9 cellular contexts compared by ENCODE assay signal in the genomic region with DNA sequence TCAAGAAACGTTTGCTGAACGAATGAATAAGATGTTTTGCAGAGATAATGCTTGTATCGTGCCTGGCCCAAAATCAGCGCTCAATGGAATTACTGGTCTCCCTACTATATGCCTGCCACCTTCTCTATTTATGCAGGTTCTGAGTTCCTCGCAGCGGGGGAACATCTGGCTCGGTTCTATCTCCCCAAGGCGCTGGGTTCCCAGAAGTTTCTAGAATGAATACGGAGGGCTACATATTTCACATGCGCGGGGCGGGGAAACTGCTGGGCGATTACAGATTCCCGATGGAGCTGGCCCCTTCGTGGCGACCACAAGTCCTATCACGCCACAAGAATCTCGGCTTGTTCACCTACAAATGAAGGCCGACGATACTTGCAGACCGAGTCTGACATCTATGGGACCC. TPM values are rescaled to one million over a fixed set of nuclear protein-coding genes. Genes with fewer than 3 reads are reported as not detected.
DNase-seq lines count a peak whose midpoint lies in the region; ATAC-seq and TF ChIP-seq lines count a peak whose summit lies in the region.
"Had no signal": no experiment of that assay in that cellular context is flagged by ENCODE, and none has a peak within 500 bp of the region (broad histone marks: within the 10 kb centered on the region; RNA-seq: fewer than 3 reads in every experiment).

No MANE protein-coding gene starts in this region.

- intact Hi-C loops in Caco-2 (cut with micrococcal nuclease; ENCODE audit: unreplicated experiment) (loop anchor here (1.0 to 5.0 kb wide), 4 partner anchors 22 to 237 kb away; partner anchors contain the start of gene AP2M1), Panc1 (cut with micrococcal nuclease; ENCODE audit: unreplicated experiment) (loop anchor here (10.0 kb wide), 2 partner anchors 90 to 240 kb away; no protein-coding TSS in a partner anchor), esophagus squamous epithelium (cut with DNase I) (loop anchor here (10.0 kb wide), 1 partner anchor 120 kb away; the partner anchor contains the start of gene ABCC5)

- H3K4me1 ChIP-seq in Caco-2 (peaks cover 9% of the 10 kb centered on the region; the same call in 1 of the 2 replicates), HAP-1 (peaks cover 16% of the 10 kb centered on the region), Panc1 (ENCODE audit: control insufficient read depth, insufficient read depth, low read length) (peaks cover 12% of the 10 kb centered on the region), esophagus squamous epithelium (peaks cover 9 to 39% (median 16%) of the 10 kb centered on the region in 3 donors)

- H3K36me3 Mint-ChIP-seq in Caco-2 (ENCODE audit: insufficient read depth, unreplicated experiment) (peaks cover 13% of the 10 kb centered on the region), osteocyte (ENCODE audit: unreplicated experiment) (peaks cover 1% of the 10 kb centered on the region)

- in situ Hi-C loops in HAP-1 (cut with MboI; ENCODE audit: low sequenced_read_pairs), result no loop called here
- in situ Hi-C loops in Panc1 (cut with HindIII; ENCODE audit: low pct_unique_long_range_greater_than_20kb, low sequenced_read_pairs), result no loop called here

- peak overlapping the region; percentile 78 for H3K4me3 ChIP-seq in Caco-2 (ENCODE audit: low read depth, low read length)
- peak overlapping the region; percentile 97 for H3K4me3 ChIP-seq in HAP-1
- H3K4me3 ChIP-seq in Panc1 (ENCODE audit: low read depth in 2 of 2, low read length in 2 of 2), result peak overlapping the region; percentile 96 to 100
- peak overlapping the region; percentile 60 to 92 (median 86) for H3K4me3 ChIP-seq in esophagus squamous epithelium

- H3K36me3 ChIP-seq in Caco-2 (ENCODE audit: control insufficient read depth, insufficient read depth, low read length) (no peaks in the 10 kb centered on the region), HAP-1 (replicated peaks) (peaks cover 19% of the 10 kb centered on the region), Panc1 (ENCODE audit: control insufficient read depth, insufficient read depth, low read length) (peaks cover 9% of the 10 kb centered on the region; the same call in 1 of the 2 replicates), esophagus squamous epithelium (peaks cover 0 to 29% (median 0%) of the 10 kb centered on the region in 3 donors)

- H3K4me3 Mint-ChIP-seq in Caco-2 (ENCODE audit: unreplicated experiment) (peak overlapping the region; percentile 98), osteocyte (ENCODE audit: unreplicated experiment) (peak overlapping the region; percentile 94)

- H3K27ac Mint-ChIP-seq in Caco-2 (ENCODE audit: unreplicated experiment), result peak overlapping the region; percentile 93
- peak overlapping the region; percentile 92 for H3K27ac Mint-ChIP-seq in osteocyte (ENCODE audit: unreplicated experiment)

- no peaks in the 10 kb centered on the region for H3K27me3 ChIP-seq in Caco-2 (replicated peaks; ENCODE audit: control insufficient read depth, insufficient read depth, low read length)
- no peaks in the 10 kb centered on the region for H3K27me3 ChIP-seq in HAP-1 (ENCODE audit: low read depth)
- H3K27me3 ChIP-seq in Panc1 (ENCODE audit: control insufficient read depth, insufficient read depth, low read length), result no peaks in the 10 kb centered on the region
- H3K27me3 ChIP-seq in esophagus squamous epithelium, result no peaks in the 10 kb centered on the region

- H3K9me3 ChIP-seq in Caco-2, result no peaks in the 10 kb centered on the region
- H3K9me3 ChIP-seq in HAP-1, result no peaks in the 10 kb centered on the region
- H3K9me3 ChIP-seq in Panc1 (ENCODE audit: control insufficient read depth, insufficient read depth, low read depth, low read length), result no peaks in the 10 kb centered on the region
- no peaks in the 10 kb centered on the region for H3K9me3 ChIP-seq in esophagus squamous epithelium

- H3K27me3 Mint-ChIP-seq in Caco-2 (ENCODE audit: insufficient read depth, unreplicated experiment) (no peaks in the 10 kb centered on the region), osteocyte (ENCODE audit: unreplicated experiment) (no peaks in the 10 kb centered on the region)

- DNase-seq in Caco-2, result no peak
- no peak for DNase-seq in HAP-1 (ENCODE audit: low spot score in 2 of 2)
- DNase-seq in Panc1 (ENCODE audit: low read depth, low spot score), result no peak
- DNase-seq in esophagus squamous epithelium (lab: John Stamatoyannopoulos, UW), result no peak
- DNase-seq in osteocyte (ENCODE audit: extremely low spot score, unreplicated experiment), result no peak
- no peak for DNase-seq in HT-29 (ENCODE audit: low spot score)
- DNase-seq in NCI-H82 treated with DMSO at 0.1 percent for 48 hours (lab: John Stamatoyannopoulos, UW; ENCODE audit: unreplicated experiment), result no peak

- BruUV-seq in Caco-2 (replicated peaks; lab: Mats Ljungman, UMichigan) (TSS peak; percentile 75), Panc1 (replicated peaks; lab: Mats Ljungman, UMichigan) (no TSS peak)

- CTCF ChIA-PET in Caco-2 (lab: Charles Lee), result interaction anchor here (0.7 to 1.3 kb wide), 6 partner anchors 10 to 240 kb away, joined by 3 to 10 read pairs (median 4); partner anchors contain the start of gene AP2M1
- CTCF ChIA-PET in Panc1 (lab: Charles Lee), result interaction anchor here (0.6 to 1.1 kb wide), 2 partner anchors 95 to 103 kb away, joined by 3 read pairs; no protein-coding TSS in a partner anchor

- H3K4me1 Mint-ChIP-seq in Caco-2 (ENCODE audit: low read depth, unreplicated experiment) (peaks cover 7% of the 10 kb centered on the region), osteocyte (ENCODE audit: unreplicated experiment) (peaks cover 20% of the 10 kb centered on the region)

- H3K27ac ChIP-seq in Panc1 (ENCODE audit: low read length), result peak overlapping the region; percentile 98
- peak overlapping the region; percentile 85 to 96 (median 94) for H3K27ac ChIP-seq in esophagus squamous epithelium

- TF ChIP-seq CTCF in Caco-2 (IDR thresholded peaks at IDR 0.05; ENCODE audit: insufficient read depth in 1 of 2, low read depth in 1 of 2, low read length in 1 of 2, severe bottlenecking in 1 of 2, unreplicated experiment in 1 of 2) (no peak), Panc1 (IDR thresholded peaks at IDR 0.05) (no peak), esophagus squamous epithelium (IDR thresholded peaks at IDR 0.05) (no peak), osteocyte (IDR thresholded peaks at IDR 0.05) (no peak)

- WGBS in esophagus squamous epithelium, 2 donors, result 0% methylated on average over 10 to 13 of the region's 21 CpGs

- POLR2A ChIA-PET in Caco-2 (lab: Charles Lee) (interaction anchor here (0.6 to 1.3 kb wide), 4 partner anchors 22 to 117 kb away, joined by 3 to 5 read pairs (median 3); partner anchors contain the start of genes ABCC5 and ABCF3), Panc1 (lab: Charles Lee) (interaction anchor here (0.6 kb wide), 1 partner anchor 76 kb away, joined by 7 read pairs; no protein-coding TSS in a partner anchor)

- ATAC-seq in Panc1 (peak; percentile 46), HG02798 (IDR thresholded peaks at IDR 0.05; ENCODE audit: poor library complexity, unreplicated experiment) (no peak)

- no peaks in the 10 kb centered on the region for H3K9me3 Mint-ChIP-seq in Caco-2 (ENCODE audit: unreplicated experiment)
- H3K9me3 Mint-ChIP-seq in osteocyte (ENCODE audit: unreplicated experiment), result no peaks in the 10 kb centered on the region

- no peak for TF ChIP-seq POLR2A in esophagus squamous epithelium (IDR thresholded peaks at IDR 0.05)

RNA-seq across cellular contexts. Expression of gene EIF2B5, which starts 0.4 kb away (rescaled TPM):
- 43.8 and 52.9 TPM in 2 replicates for total RNA-seq in Caco-2 (2022)
- total RNA-seq in Panc1 (2021; ENCODE audit: unreplicated experiment), result 60.2 TPM
- 47.6 TPM for polyA plus RNA-seq in Panc1 (2012; ENCODE audit: insufficient read length)
- total RNA-seq in esophagus squamous epithelium, result 10 to 100 TPM; 27.2 to 51.5 (median 42.1) TPM
- 30.3 and 30.4 TPM in 2 replicates for total RNA-seq in osteocyte
- 36.2 and 44.8 TPM in 2 replicates for total RNA-seq in HT-29 (2014; rRNA removed; shearing (Covaris generic))

RNA-seq across cellular contexts. Expression of gene DVL3, which starts 20.4 kb away (rescaled TPM):
- total RNA-seq in Caco-2 (2022) (83.9 and 86.7 TPM in 2 replicates), Panc1 (2021; ENCODE audit: unreplicated experiment) (97.2 TPM), esophagus squamous epithelium (10 to 100 TPM; 28.9 to 45.2 (median 34.4) TPM), osteocyte (110 and 121 TPM in 2 replicates)
- 94.3 TPM for polyA plus RNA-seq in Panc1 (2012; ENCODE audit: insufficient read length)
- total RNA-seq in HT-29 (2014; rRNA removed; shearing (Covaris generic)), result 75.1 and 83.9 TPM in 2 replicates

RNA-seq across cellular contexts. Expression of gene HTR3E, which starts 37.9 kb away (rescaled TPM):
- total RNA-seq in Caco-2 (2022) (not detected in 2 replicates), Panc1 (2021; ENCODE audit: unreplicated experiment) (not detected), esophagus squamous epithelium (not detected), osteocyte (not detected in 2 replicates)
- polyA plus RNA-seq in Panc1 (2012; ENCODE audit: insufficient read length), result not detected
- total RNA-seq in HT-29 (2014; rRNA removed; shearing (Covaris generic)), result not detected in 2 replicates
- total RNA-seq: M059J had no signal

RNA-seq across cellular contexts. Expression of gene AP2M1, which starts 39.9 kb away (rescaled TPM):
- total RNA-seq in Caco-2 (2022), result 202 and 214 TPM in 2 replicates
- 335 TPM for total RNA-seq in Panc1 (2021; ENCODE audit: unreplicated experiment)
- 391 TPM for polyA plus RNA-seq in Panc1 (2012; ENCODE audit: insufficient read length)
- 100 to 1,000 TPM; 139 to 212 (median 208) TPM for total RNA-seq in esophagus squamous epithelium
- 398 and 419 TPM in 2 replicates for total RNA-seq in osteocyte
- 280 and 309 TPM in 2 replicates for total RNA-seq in HT-29 (2014; rRNA removed; shearing (Covaris generic))

RNA-seq across cellular contexts. Expression of gene ABCF3, which starts 51.3 kb away (rescaled TPM):
- total RNA-seq in Caco-2 (2022), result 68.8 and 69.8 TPM in 2 replicates
- 101 TPM for total RNA-seq in Panc1 (2021; ENCODE audit: unreplicated experiment)
- 94.9 TPM for polyA plus RNA-seq in Panc1 (2012; ENCODE audit: insufficient read length)
- total RNA-seq in esophagus squamous epithelium, result 10 to 100 TPM; 31.4 to 63.1 (median 40.5) TPM
- total RNA-seq in osteocyte, result 60.5 and 69.5 TPM in 2 replicates
- total RNA-seq in HT-29 (2014; rRNA removed; shearing (Covaris generic)), result 42.3 and 51.3 TPM in 2 replicates
